ENCODE assay signal across 28 cellular contexts in the genomic region with DNA sequence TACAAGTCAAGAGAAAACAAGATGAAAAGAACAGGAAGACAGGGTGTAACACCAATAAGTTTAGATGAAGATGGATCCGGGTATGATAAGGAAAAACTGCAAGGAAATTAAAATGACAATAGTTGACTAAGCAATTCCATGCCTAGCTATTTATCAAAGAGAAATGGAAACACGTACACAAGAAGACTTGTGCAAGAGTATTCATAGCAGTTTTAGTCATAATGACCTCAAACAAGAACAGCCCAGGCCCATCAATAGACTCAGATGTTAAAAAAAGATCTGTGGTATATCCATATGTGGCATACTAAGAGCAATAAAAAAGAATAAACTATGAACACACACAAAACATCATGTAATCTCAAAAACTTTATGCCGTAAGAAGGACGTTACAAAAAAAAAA. TPM values are rescaled to one million over a fixed set of nuclear protein-coding genes. Genes with fewer than 3 reads are reported as not detected.
"Had no signal": no experiment of that assay in that cellular context is flagged by ENCODE, and none has a peak within 500 bp of the region (broad histone marks: within the 10 kb centered on the region; RNA-seq: fewer than 3 reads in every experiment).

No MANE protein-coding gene starts in this region.

- H3K4me2 ChIP-seq: hepatocyte had no signal

- H2AFZ ChIP-seq: hepatocyte had no signal

- H3K4me1 ChIP-seq: left ventricle myocardium inferior, pancreas, prostate gland, suprapubic skin, tibial artery, upper lobe of right lung had no signal

- DNase-seq: islet precursor cell; left ventricle myocardium inferior; midbrain; mucosa of descending colon; naive thymus-derived CD4-positive, alpha-beta T cell; pancreas; posterior cingulate gyrus; retina; right cardiac atrium; stimulated activated CD4-positive, alpha-beta T cell treated with anti-CD3 and anti-CD28 coated beads, Interleukin-12 subunit alpha, Interleukin-12 subunit beta, amount 100 ng/mL, for 4 hours; stimulated activated CD4-positive, alpha-beta T cell treated with anti-CD3 and anti-CD28 coated beads, Interleukin-15, amount 100 ng/mL, for 24 hours; stimulated activated CD4-positive, alpha-beta T cell treated with anti-CD3 and anti-CD28 coated beads, Interleukin-2, amount 100 ng/mL, for 24 hours; stimulated activated CD4-positive, alpha-beta T cell treated with anti-CD3 and anti-CD28 coated beads, Interleukin-4, amount 100 ng/mL, for 1 hour; stimulated activated naive B cell treated with anti-CD40 and anti-IgM and Interleukin-4, amounts not matched to agents 10 μg/mL and 1 μg/mL and 100 μg/mL, for 72 hours; tibial artery; upper lobe of right lung had no signal

- H3K27me3 ChIP-seq: hepatocyte, suprapubic skin, tibial artery, upper lobe of right lung had no signal

- H3K27ac ChIP-seq: hepatocyte, left ventricle myocardium inferior, pancreas, prostate gland, skin epidermis, suprapubic skin, thoracic aorta, tibial artery, upper lobe of right lung had no signal

- H3K36me3 ChIP-seq: left ventricle myocardium inferior, pancreas, prostate gland, suprapubic skin, thoracic aorta, tibial artery, upper lobe of right lung had no signal

- H3K79me2 ChIP-seq: hepatocyte had no signal

- H3K4me3 ChIP-seq: hepatocyte, left ventricle myocardium inferior, lung, mucosa of descending colon, pancreas, prostate gland, skin epidermis, suprapubic skin, thoracic aorta, tibial artery, upper lobe of right lung had no signal

- H3K9me3 ChIP-seq: left ventricle myocardium inferior, mucosa of descending colon, pancreas, prostate gland, suprapubic skin, thoracic aorta, tibial artery, upper lobe of right lung had no signal

RNA-seq across cellular contexts. Expression of gene SLC5A12, which starts 33.2 kb away (rescaled TPM):
- total RNA-seq: kidney epithelial cell; left ventricle myocardium inferior; mesenteric fat pad; naive thymus-derived CD4-positive, alpha-beta T cell; natural killer cell treated with Interleukin-12 subunit alpha and Interleukin-12 subunit beta and Interleukin-15 and Interleukin-18, amount 100 ng/mL, for 72 hours; omental fat pad; prostate gland; subcutaneous adipose tissue; suprapubic skin; upper lobe of right lung had no signal
- polyA plus RNA-seq: lung; naive thymus-derived CD4-positive, alpha-beta T cell; neural cell; pancreas had no signal
